In the genomic region with DNA sequence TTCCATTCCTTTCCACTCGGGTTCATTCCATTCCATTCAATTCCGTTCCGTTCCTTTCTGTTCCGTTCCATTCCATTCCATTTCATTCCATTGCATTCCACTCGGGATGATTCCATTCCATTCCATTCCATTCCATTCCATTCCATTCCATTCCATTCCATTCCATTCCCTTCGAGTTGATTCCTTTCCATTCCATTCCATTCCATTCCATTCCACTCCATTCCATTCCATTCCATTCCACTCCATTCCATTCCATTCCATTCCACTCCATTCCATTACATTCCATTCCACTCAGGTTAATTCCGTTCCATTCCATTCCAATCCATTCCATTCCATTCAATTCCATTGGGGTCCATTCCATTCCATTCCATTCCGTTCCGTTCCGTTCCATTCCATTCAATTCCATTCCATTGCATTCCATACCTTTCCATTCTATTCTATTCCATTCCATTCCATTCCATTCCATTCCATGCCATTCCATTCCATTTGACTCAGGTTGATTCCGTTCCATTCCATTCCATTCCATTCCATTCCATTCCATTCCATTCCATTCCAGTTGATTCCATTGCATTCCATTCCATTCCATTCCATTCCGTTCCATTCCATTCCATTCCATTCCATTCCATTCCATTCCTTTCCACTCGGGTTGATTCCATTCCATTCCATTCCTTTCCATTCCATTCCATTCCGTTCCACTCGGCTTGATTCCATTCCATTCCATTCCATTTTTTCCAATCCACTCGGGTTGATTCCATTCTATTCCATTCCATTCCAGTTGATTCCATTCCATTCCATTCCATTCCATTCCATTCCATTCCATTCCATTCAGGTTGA, we compare ENCODE assay signal across 8 cellular contexts.
DNase-seq lines count a peak whose midpoint lies in the region; ATAC-seq, FAIRE-seq and TF ChIP-seq lines count a peak whose summit lies in the region.
"Not testable (repeated sequence)": the region's sequence is repeated elsewhere in the genome, so short reads cannot be mapped to it uniquely, and the experiment has no call there.

No MANE protein-coding gene starts in this region.

- POLR2A ChIA-PET in CD8-positive, alpha-beta T cell (lab: Charles Lee), result not testable (repeated sequence)

- H3K36me3 ChIP-seq in CD8-positive, alpha-beta T cell (ENCODE audit: insufficient read depth, low read length); body of pancreas (replicated peaks in 1 of 2; ENCODE audit: insufficient read depth in 1 of 2, low read depth in 2 of 2); hepatocyte (replicated peaks; ENCODE audit: insufficient read depth, low read depth); pancreas: not testable (repeated sequence)

- not testable (repeated sequence) for H2AFZ ChIP-seq in hepatocyte

- WGBS in body of pancreas, 2 donors, result 46 to 51% methylated on average over 16 of the region's 16 CpGs
- 63% methylated on average over 16 of the region's 16 CpGs for WGBS in hepatocyte (ENCODE audit: low lambda C conversion rate, missing lambda C conversion rate)
- whole genome bisulfite sequencing in pancreas, 2 donors, result 49 to 53% methylated on average over 16 of the region's 16 CpGs

- not testable (repeated sequence) for H3K27me3 ChIP-seq in CD8-positive, alpha-beta T cell (ENCODE audit: insufficient read depth, low read length); body of pancreas; hepatocyte; pancreas

- TF ChIP-seq CTCF in CD8-positive, alpha-beta T cell (IDR thresholded peaks at IDR 0.05); NB4 (IDR thresholded peaks at IDR 0.05; ENCODE audit: low read depth, low read length); body of pancreas (IDR thresholded peaks at IDR 0.05); hepatocyte (IDR thresholded peaks at IDR 0.05; ENCODE audit: poor library complexity); pancreas (IDR thresholded peaks at IDR 0.05): not testable (repeated sequence)

- not testable (repeated sequence) for H3K4me2 ChIP-seq in hepatocyte

- H4K20me1 ChIP-seq in hepatocyte (ENCODE audit: insufficient read depth, poor library complexity, severe bottlenecking), result not testable (repeated sequence)

- H3K27me3 Mint-ChIP-seq in CD8-positive, alpha-beta T cell (ENCODE audit: low read depth), result not testable (repeated sequence)

- H3K9me3 Mint-ChIP-seq in CD8-positive, alpha-beta T cell, result peaks cover 51% of the 10 kb centered on the region

- FAIRE-seq in pancreas (lab: Jason Lieb, UNC), result not testable (repeated sequence)

- not testable (repeated sequence) for H3K79me2 ChIP-seq in hepatocyte

- not testable (repeated sequence) for H3K4me3 Mint-ChIP-seq in CD8-positive, alpha-beta T cell

- peak; percentile 48 for ATAC-seq in CD8-positive, alpha-beta T cell
- ATAC-seq in GM19397 (IDR thresholded peaks at IDR 0.05; ENCODE audit: unreplicated experiment) (peak; percentile 46), HG02588 (IDR thresholded peaks at IDR 0.05; ENCODE audit: unreplicated experiment) (peak; percentile 50), HG03108 (IDR thresholded peaks at IDR 0.05; ENCODE audit: unreplicated experiment) (peak; percentile 52), body of pancreas (peak; percentile 54), pancreas (peak; percentile 67 to 85 (median 76))

- CTCF ChIA-PET in CD8-positive, alpha-beta T cell (lab: Charles Lee), result not testable (repeated sequence)

- not testable (repeated sequence) for H3K27ac ChIP-seq in CD8-positive, alpha-beta T cell (ENCODE audit: low read depth, low read length); body of pancreas; hepatocyte; pancreas

- not testable (repeated sequence) for TF ChIP-seq POLR2A in NB4 (IDR thresholded peaks at IDR 0.05; ENCODE audit: extremely low read depth, insufficient read length); body of pancreas (IDR thresholded peaks at IDR 0.05)

- not testable (repeated sequence) for H3K4me1 Mint-ChIP-seq in CD8-positive, alpha-beta T cell (ENCODE audit: low read depth)

- not testable (repeated sequence) for H3K4me3 ChIP-seq in CD8-positive, alpha-beta T cell (ENCODE audit: low read depth, low read length); NB4 (ENCODE audit: low read depth, low read length); body of pancreas; hepatocyte; pancreas

- H3K9me3 ChIP-seq in CD8-positive, alpha-beta T cell (ENCODE audit: low read length), result peaks cover 25% of the 10 kb centered on the region
- peaks cover 0 to 14% (median 0%) of the 10 kb centered on the region in 3 donors for H3K9me3 ChIP-seq in body of pancreas
- H3K9me3 ChIP-seq in hepatocyte (ENCODE audit: low read depth), result peaks cover 18% of the 10 kb centered on the region
- H3K9me3 ChIP-seq in pancreas, result not testable (repeated sequence)

- not testable (repeated sequence) for DNase-seq in CD8-positive, alpha-beta T cell; body of pancreas; pancreas
- peak; percentile 18 for DNase-seq in NB4 (ENCODE audit: low read depth)
- DNase-seq in hepatocyte (ENCODE audit: low spot score), result peak; percentile 34

- not testable (repeated sequence) for H3K4me1 ChIP-seq in CD8-positive, alpha-beta T cell (ENCODE audit: insufficient read depth, low read length); body of pancreas; hepatocyte (ENCODE audit: insufficient read depth); pancreas

- H3K27ac Mint-ChIP-seq in CD8-positive, alpha-beta T cell, result not testable (repeated sequence)

- not testable (repeated sequence) for H3K9me2 ChIP-seq in hepatocyte (replicated peaks; ENCODE audit: insufficient read depth)

- peaks cover 30% of the 10 kb centered on the region for H3K36me3 Mint-ChIP-seq in CD8-positive, alpha-beta T cell

- intact Hi-C loops in CD8-positive, alpha-beta T cell (cut with DNase I, micrococcal nuclease), result loop anchor here in 1 of 2 experiments (5.0 kb wide), 1 partner anchor 34 kb away; no protein-coding TSS in a partner anchor
- intact Hi-C loops in body of pancreas (cut with DNase I); pancreas (cut with DNase I): not testable (repeated sequence)
